ENCODE assay signal across 17 cellular contexts in genomic region chr3:101836160-101836559, GRCh38.
"Had no signal": no experiment of that assay in that cellular context is flagged by ENCODE, and none has a peak within 500 bp of the region (broad histone marks: within the 10 kb centered on the region; RNA-seq: fewer than 3 reads in every experiment).

No MANE protein-coding gene starts in this region.

- H3K4me3 Mint-ChIP-seq: naive thymus-derived CD4-positive, alpha-beta T cell; T-cell had no signal

- H3K9me3 ChIP-seq: tibial nerve had no signal

- H3K27me3 Mint-ChIP-seq: naive thymus-derived CD4-positive, alpha-beta T cell; T-cell had no signal

- H3K9me3 Mint-ChIP-seq: T-cell had no signal

- H3K27ac ChIP-seq: cardiac muscle cell, tibial nerve had no signal

- H3K36me3 ChIP-seq: cardiac muscle cell, tibial nerve had no signal

- DNase-seq: activated CD4-positive, alpha-beta T cell treated with anti-CD3 and anti-CD28 coated beads for 1 hour; activated CD4-positive, alpha-beta T cell treated with anti-CD3 and anti-CD28 coated beads, Interleukin-2, amount 50 U/mL, for 48 hours; activated effector memory CD4-positive, alpha-beta T cell treated with Interleukin-2 at 50 U/mL for 16 hours; activated naive CD4-positive, alpha-beta T cell treated with anti-CD3 and anti-CD28 coated beads, Interleukin-2, amount 50 U/mL, for 16 hours; activated T-cell treated with anti-CD3 and anti-CD28 coated beads, Interleukin-2, amount 50 U/mL, for 1 hour; erythroblast; islet precursor cell; naive thymus-derived CD4-positive, alpha-beta T cell; posterior cingulate gyrus; retina; stimulated activated CD4-positive, alpha-beta T cell treated with anti-CD3 and anti-CD28 coated beads, Interleukin-2, amount 100 ng/mL, for 48 hours; stimulated activated naive CD4-positive, alpha-beta T cell; substantia nigra; T-cell; T1000 had no signal

- H3K4me3 ChIP-seq: cardiac muscle cell, tibial nerve had no signal

- H3K27ac Mint-ChIP-seq: T-cell had no signal

- H3K27me3 ChIP-seq: cardiac muscle cell, tibial nerve had no signal
